8 cellular contexts compared by ENCODE assay signal in the genomic region with DNA sequence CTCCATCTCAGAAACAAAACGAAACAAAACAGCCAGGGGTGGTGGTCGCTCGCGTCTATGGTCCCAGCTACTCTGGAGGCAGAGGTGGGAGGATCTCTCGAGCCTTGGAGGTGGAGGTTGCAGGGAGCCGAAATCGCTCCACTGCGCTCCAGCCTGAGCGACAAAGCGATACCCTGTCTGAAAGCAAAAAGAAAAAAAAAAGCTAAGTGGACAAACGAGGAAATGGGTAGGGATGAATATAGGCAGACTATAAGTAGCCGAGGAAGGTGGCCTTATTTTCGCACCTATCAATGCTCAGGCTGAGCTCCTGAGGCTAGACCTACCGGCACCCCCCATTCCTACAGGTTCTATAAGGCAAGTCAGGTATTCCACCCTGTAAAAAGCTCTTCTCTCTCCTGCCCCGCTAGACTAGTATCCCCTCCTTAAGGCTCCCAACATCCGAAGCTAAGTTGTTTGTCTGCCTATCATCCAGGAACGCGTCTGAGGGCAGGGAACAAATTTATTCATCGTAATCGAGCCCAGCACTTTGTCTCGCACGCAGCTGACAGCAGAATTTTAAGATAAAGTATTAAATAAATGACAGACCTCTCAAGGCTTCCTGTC. TPM values are rescaled to one million over a fixed set of nuclear protein-coding genes. Genes with fewer than 3 reads are reported as not detected.
A peak's percentile ranks its signal among the peaks of the same experiment; 100 is the strongest.
DNase-seq lines count a peak whose midpoint lies in the region; ATAC-seq lines count a peak whose summit lies in the region.

No MANE protein-coding gene starts in this region.

- H3K36me3 ChIP-seq in SJSA1 (peaks cover 35% of the 10 kb centered on the region), duodenal mucosa (ENCODE audit: control insufficient read depth in 1 of 2, insufficient read depth in 2 of 2, low read length in 2 of 2) (peaks cover 0 to 4% of the 10 kb centered on the region in 2 donors), mucosa of rectum (ENCODE audit: control insufficient read depth in 2 of 2, insufficient read depth in 2 of 2, low read length in 2 of 2) (peaks cover 0 to 11% of the 10 kb centered on the region in 2 donors)

- peak overlapping the region; percentile 40 for H3K27ac ChIP-seq in SJSA1
- H3K27ac ChIP-seq in duodenal mucosa (ENCODE audit: low read depth, low read length) = peak overlapping the region; percentile 67
- peak overlapping the region; percentile 80 for H3K27ac ChIP-seq in mucosa of rectum (ENCODE audit: low read depth in 2 of 2, low read length in 2 of 2)

- peak overlapping the region; percentile 84 for H3K4me3 ChIP-seq in SJSA1
- peak overlapping the region; percentile 94 to 97 for H3K4me3 ChIP-seq in duodenal mucosa (ENCODE audit: low read depth in 1 of 2, low read length in 2 of 2)
- peak overlapping the region; percentile 92 to 96 for H3K4me3 ChIP-seq in mucosa of rectum (ENCODE audit: low read length in 2 of 2)

- H3K9me3 ChIP-seq in SJSA1 (replicated peaks) = no peaks in the 10 kb centered on the region
- H3K9me3 ChIP-seq in duodenal mucosa (ENCODE audit: control insufficient read depth in 1 of 2, low read length in 2 of 2) = no peaks in the 10 kb centered on the region
- H3K9me3 ChIP-seq in mucosa of rectum (ENCODE audit: control insufficient read depth in 2 of 2, low read length in 2 of 2) = no peaks in the 10 kb centered on the region

- DNase-seq in DMS79 (lab: John Stamatoyannopoulos, UW) (peak; percentile 45), SJSA1 (ENCODE audit: low read depth in 1 of 2, low spot score in 2 of 2) (no peak), HT-29 (ENCODE audit: low spot score) (no peak), superior temporal gyrus (ENCODE audit: extremely low spot score) (no peak)

- H3K4me1 ChIP-seq in SJSA1 (replicated peaks) = peaks cover 9% of the 10 kb centered on the region
- H3K4me1 ChIP-seq in duodenal mucosa (ENCODE audit: control insufficient read depth in 1 of 2, insufficient read depth in 2 of 2, low read length in 2 of 2) = peaks cover 8 to 10% of the 10 kb centered on the region in 2 donors
- H3K4me1 ChIP-seq in mucosa of rectum (ENCODE audit: control insufficient read depth in 2 of 2, insufficient read depth in 2 of 2, low read length in 2 of 2) = peaks cover 8% of the 10 kb centered on the region in 2 donors

- ATAC-seq in GM19467 (IDR thresholded peaks at IDR 0.05; ENCODE audit: unreplicated experiment) = peak; percentile 26
- peak; percentile 29 for ATAC-seq in HG03457 (IDR thresholded peaks at IDR 0.05; ENCODE audit: unreplicated experiment)

- H3K27me3 ChIP-seq in SJSA1 (replicated peaks) (no peaks in the 10 kb centered on the region), duodenal mucosa (ENCODE audit: control insufficient read depth in 1 of 2, insufficient read depth in 2 of 2, low read length in 2 of 2) (no peaks in the 10 kb centered on the region), mucosa of rectum (ENCODE audit: control insufficient read depth in 2 of 2, insufficient read depth in 2 of 2, low read length in 2 of 2) (no peaks in the 10 kb centered on the region)

- H3K9ac ChIP-seq in duodenal mucosa (ENCODE audit: low read depth in 1 of 2, low read length in 2 of 2) (peak overlapping the region; percentile 84 to 93), mucosa of rectum (ENCODE audit: low read depth in 1 of 2, low read length in 2 of 2) (peak overlapping the region; percentile 84 to 86)

RNA-seq across cellular contexts. Expression of gene CASP8AP2, which starts 0.6 kb away (rescaled TPM):
- total RNA-seq in SJSA1 (2014; rRNA removed; shearing (Covaris generic)) = 15.1 and 21.1 TPM in 2 replicates
- 6.2 and 6.3 TPM in 2 replicates for total RNA-seq in HT-29 (2014; rRNA removed; shearing (Covaris generic))

RNA-seq across cellular contexts. Expression of gene MDN1, which starts 9.5 kb away (rescaled TPM):
- total RNA-seq in SJSA1 (2014; rRNA removed; shearing (Covaris generic)) = 14.8 and 16.6 TPM in 2 replicates
- 26.3 and 30.1 TPM in 2 replicates for total RNA-seq in HT-29 (2014; rRNA removed; shearing (Covaris generic))
